In genomic region chr2:70994445-70995226, GRCh38 we compare ENCODE assay signal across 8 cellular contexts. TPM values are rescaled to one million over a fixed set of nuclear protein-coding genes. Genes with fewer than 3 reads are reported as not detected.
A peak's percentile ranks its signal among the peaks of the same experiment; 100 is the strongest.
DNase-seq lines count a peak whose midpoint lies in the region; ATAC-seq, FAIRE-seq and TF ChIP-seq lines count a peak whose summit lies in the region.

TEX261 (minus strand) TSS chr2:70994873; CDS start chr2:70994757, 116 bp downstream.

- H3K27ac ChIP-seq in liver (ENCODE audit: low read depth in 1 of 2, low read length in 2 of 2) = peak within 1 kb of the TSS; percentile 63 to 74

- peak within 1 kb of the TSS; percentile 91 for H3K27ac Mint-ChIP-seq in dendritic cell treated with granulocyte-macrophage colony-stimulating factor and Interleukin-4, amounts not matched to agents 40 ng/mL and 50 ng/mL, for 4 days

- peak; percentile 70 for TF ChIP-seq CTCF in liver (IDR thresholded peaks at IDR 0.05; ENCODE audit: low read depth, low read length, missing input control)

- no peaks in the 10 kb centered on the region for H3K27me3 ChIP-seq in liver (ENCODE audit: control insufficient read depth in 4 of 4, insufficient read depth in 4 of 4, low read length in 3 of 4)

- TF ChIP-seq RAD21 in liver (IDR thresholded peaks at IDR 0.05) = peak in 1 of 2 donors; percentile 34

- under 1% methylated on average over 87 of the region's 87 CpGs for WGBS in liver

- peak; percentile 93 for ATAC-seq in HG03442 (IDR thresholded peaks at IDR 0.05; ENCODE audit: unreplicated experiment)

- H3K36me3 Mint-ChIP-seq in dendritic cell treated with granulocyte-macrophage colony-stimulating factor and Interleukin-4, amounts not matched to agents 40 ng/mL and 50 ng/mL, for 4 days (ENCODE audit: low read depth) = peaks cover 43% of the 10 kb centered on the region

- intact Hi-C loops in dendritic cell treated with granulocyte-macrophage colony-stimulating factor and Interleukin-4, amounts not matched to agents 40 ng/mL and 50 ng/mL, for 4 days (cut with micrococcal nuclease) = loop anchor here (2.0 kb wide), 1 partner anchor 70 kb away; no protein-coding TSS in a partner anchor

- peaks cover 52% of the 10 kb centered on the region for H3K4me1 Mint-ChIP-seq in dendritic cell treated with granulocyte-macrophage colony-stimulating factor and Interleukin-4, amounts not matched to agents 40 ng/mL and 50 ng/mL, for 4 days (ENCODE audit: low read depth)

- no peaks in the 10 kb centered on the region for H3K9me3 ChIP-seq in liver (ENCODE audit: control insufficient read depth in 4 of 4, low read length in 3 of 4)

- peak within 1 kb of the TSS; percentile 73 to 92 for H3K9ac ChIP-seq in liver (ENCODE audit: low read depth in 1 of 2, low read length in 2 of 2)

- peak within 1 kb of the TSS; percentile 84 to 92 (median 85) for H3K4me3 ChIP-seq in liver (ENCODE audit: low read depth in 1 of 3, low read length in 3 of 3)

- H3K4me1 ChIP-seq in liver (ENCODE audit: control insufficient read depth in 4 of 4, insufficient read depth in 4 of 4, low read length in 3 of 4) = peaks cover 1 to 28% (median 16%) of the 10 kb centered on the region in 4 donors

- peak in 13 of 14 donors; percentile 47 to 91 (median 76) for DNase-seq in C1 segment of cervical spinal cord (lab: John Stamatoyannopoulos, UW)
- DNase-seq in GM19239 (ENCODE audit: insufficient read length, low spot score) = peak; percentile 88
- peak; percentile 81 for DNase-seq in NCI-H526 treated with DMSO at 0.1 percent for 48 hours (lab: John Stamatoyannopoulos, UW)
- peak; percentile 82 to 85 for DNase-seq in activated CD4-positive, alpha-beta T cell treated with anti-CD3 and anti-CD28 coated beads, Interleukin-2, amount 50 U/mL, for 24 hours (ENCODE audit: low read depth in 1 of 2, low spot score in 1 of 2)
- DNase-seq in stimulated activated CD4-positive, alpha-beta T cell treated with anti-CD3 and anti-CD28 coated beads, Interleukin-4, amount 100 ng/mL, for 24 hours = peak; percentile 93

- peaks cover 0 to 15% (median 14%) of the 10 kb centered on the region in 4 donors for H3K36me3 ChIP-seq in liver (ENCODE audit: control insufficient read depth in 4 of 4, insufficient read depth in 3 of 4, low read depth in 1 of 4, low read length in 3 of 4)

- FAIRE-seq in GM19239 (lab: Jason Lieb, UNC) = no peak

- no peaks in the 10 kb centered on the region for H3K27me3 Mint-ChIP-seq in dendritic cell treated with granulocyte-macrophage colony-stimulating factor and Interleukin-4, amounts not matched to agents 40 ng/mL and 50 ng/mL, for 4 days

- no peaks in the 10 kb centered on the region for H3K9me3 Mint-ChIP-seq in dendritic cell treated with granulocyte-macrophage colony-stimulating factor and Interleukin-4, amounts not matched to agents 40 ng/mL and 50 ng/mL, for 4 days

- peak within 1 kb of the TSS; percentile 90 for H3K4me3 Mint-ChIP-seq in dendritic cell treated with granulocyte-macrophage colony-stimulating factor and Interleukin-4, amounts not matched to agents 40 ng/mL and 50 ng/mL, for 4 days

TF ChIP-seq in liver, 16 proteins besides CTCF, POLR2A, EP300 and RAD21:
- TF ChIP-seq HNF4G (IDR thresholded peaks at IDR 0.05) = no peak
- TF ChIP-seq TAF1 (conservative IDR thresholded peaks at IDR 0.05) = peak; percentile 38
- TF ChIP-seq YY1 (IDR thresholded peaks at IDR 0.05) = peak; percentile 64
- peak in 1 of 2 donors; percentile 10 for TF ChIP-seq EGR1 (IDR thresholded peaks at IDR 0.05; ENCODE audit: low read depth in 2 of 2)
- peak; percentile 36 for TF ChIP-seq SP1 (IDR thresholded peaks at IDR 0.05)
- peak in 1 of 2 donors; percentile 4 for TF ChIP-seq HNF4A (conservative IDR thresholded peaks at IDR 0.05)

RNA-seq across cellular contexts. Expression of gene TEX261, which starts in this region (rescaled TPM):
- 10 to 100 TPM; 15.0 to 54.8 TPM for total RNA-seq in liver
- 10 to 100 TPM; 14.2 to 33.8 TPM for polyA plus RNA-seq in liver

Comparison
In these comparisons a context has a peak if more than half of its experiments do, and no peak if none do; other contexts are left out.
1. Peak in every context shown above with its lines: DNase-seq, ATAC-seq, H3K4me3 ChIP-seq and H3K27ac ChIP-seq.